1 cellular context compared by ENCODE assay signal in genomic region chr20:63060057-63060991, GRCh38.
TF ChIP-seq lines count a peak whose summit lies in the region.

No MANE protein-coding gene starts in this region.

TF ChIP-seq in GM23338, 12 proteins besides CTCF, POLR2A, EP300 and RAD21 (continued from another document):
- TF ChIP-seq REST (IDR thresholded peaks at IDR 0.05; ENCODE audit: unreplicated experiment) = no peak
- no peak for TF ChIP-seq CREB1 (CRISPR knock-in tag; IDR thresholded peaks at IDR 0.05; ENCODE audit: low read depth)
- no peak for TF ChIP-seq ZNF331 (CRISPR knock-in tag; IDR thresholded peaks at IDR 0.05; ENCODE audit: low read depth)
- no peak for TF ChIP-seq EZH2phosphoT487 (IDR thresholded peaks at IDR 0.05; ENCODE audit: unreplicated experiment)
- TF ChIP-seq ZNF462 (CRISPR knock-in tag; IDR thresholded peaks at IDR 0.05) = no peak
